1 cellular context compared by ENCODE assay signal in genomic region chr21:36077758-36078157, GRCh38.
TF ChIP-seq lines count a peak whose summit lies in the region.

No MANE protein-coding gene starts in this region.

TF ChIP-seq in K562, 482 proteins besides CTCF, POLR2A, EP300 and RAD21 (continues in another document):
- TF ChIP-seq SMAD3 (CRISPR knock-in tag; conservative IDR thresholded peaks at IDR 0.05): no peak
- TF ChIP-seq CBFA2T3 (IDR thresholded peaks at IDR 0.05): peak; percentile 57
- no peak for TF ChIP-seq GTF2A2 (tag; IDR thresholded peaks at IDR 0.05)
- TF ChIP-seq RERE (CRISPR knock-in tag; IDR thresholded peaks at IDR 0.05; ENCODE audit: borderline replicate concordance): no peak
- no peak for TF ChIP-seq ATF2 (CRISPR knock-in tag; IDR thresholded peaks at IDR 0.05)
- TF ChIP-seq THAP7 (CRISPR knock-in tag; IDR thresholded peaks at IDR 0.05): no peak
- no peak for TF ChIP-seq ZNF239 (CRISPR knock-in tag; IDR thresholded peaks at IDR 0.05)
- no peak for TF ChIP-seq ZNF253 (CRISPR knock-in tag; conservative IDR thresholded peaks at IDR 0.05)
- TF ChIP-seq ATF3 (IDR thresholded peaks at IDR 0.05): no peak
- no peak for TF ChIP-seq ATF3 (CRISPR knock-in tag; conservative IDR thresholded peaks at IDR 0.05)
- no peak for TF ChIP-seq MED1 (CRISPR knock-in tag; IDR thresholded peaks at IDR 0.05; ENCODE audit: borderline replicate concordance)
- TF ChIP-seq CBX2 (IDR thresholded peaks at IDR 0.05; ENCODE audit: insufficient read depth, low read length, poor library complexity, severe bottlenecking): no peak
- TF ChIP-seq TCF3 (CRISPR knock-in tag; IDR thresholded peaks at IDR 0.05): peak; percentile 51
- 0 out of 2 replicates have a peak, but pooled peaks have one; percentile 24 for TF ChIP-seq TEAD4 (IDR thresholded peaks at IDR 0.05; ENCODE audit: low read length)
- TF ChIP-seq TEAD4 (CRISPR knock-in tag; IDR thresholded peaks at IDR 0.05; ENCODE audit: borderline replicate concordance): no peak
- TF ChIP-seq MTA2 (IDR thresholded peaks at IDR 0.05; ENCODE audit: low read depth): no peak
- peak; percentile 28 for TF ChIP-seq MGA (IDR thresholded peaks at IDR 0.05)
- TF ChIP-seq E2F1 (CRISPR knock-in tag; IDR thresholded peaks at IDR 0.05): no peak
- TF ChIP-seq NR2C2 (CRISPR knock-in tag; IDR thresholded peaks at IDR 0.05): no peak
- peak; percentile 36; the same call in 1 of the 2 replicates for TF ChIP-seq NR2C2 (tag; IDR thresholded peaks at IDR 0.05)
- no peak for TF ChIP-seq CTCFL (IDR thresholded peaks at IDR 0.05; ENCODE audit: borderline replicate concordance, insufficient read depth, low read depth, low read length, poor library complexity, severe bottlenecking)
- no peak for TF ChIP-seq PHTF2 (CRISPR knock-in tag; IDR thresholded peaks at IDR 0.05)
- TF ChIP-seq USF1 (CRISPR knock-in tag; IDR thresholded peaks at IDR 0.05): no peak
- TF ChIP-seq SMAD4 (CRISPR knock-in tag; conservative IDR thresholded peaks at IDR 0.05): 0 out of 2 replicates have a peak, but pooled peaks have one; percentile 10
- TF ChIP-seq SNRNP70 (optimal IDR thresholded peaks at IDR 0.05; ENCODE audit: low read depth, low read length): no peak
- TF ChIP-seq ZNF133 (CRISPR knock-in tag; IDR thresholded peaks at IDR 0.05): no peak
